In genomic region chr3:170869645-170870593, GRCh38 we compare ENCODE assay signal across 8 cellular contexts. TPM values are rescaled to one million over a fixed set of nuclear protein-coding genes. Genes with fewer than 3 reads are reported as not detected.
DNase-seq lines count a peak whose midpoint lies in the region; ATAC-seq lines count a peak whose summit lies in the region.

RPL22L1 (minus strand) TSS chr3:170870195; CDS start chr3:170870167, 28 bp downstream.

- intact Hi-C loops in T-helper 2 cell treated with Interferon-gamma antibody and Interleukin-4, amounts not matched to agents 100 ng/mL and 5 ng/mL, for 36 hours (cut with micrococcal nuclease), result loop anchor here (1.0 to 10.0 kb wide), 8 partner anchors 38 to 1880 kb away; partner anchors contain the start of genes ECT2, EIF5A2, MYNN and PHC3

- H3K27ac ChIP-seq in caudate nucleus (ENCODE audit: low read depth, low read length), result peak within 1 kb of the TSS; percentile 86

- DNase-seq in caudate nucleus (lab: John Stamatoyannopoulos, UW) (no peak), islet precursor cell (peak; percentile 98), NCI-H446 treated with DMSO at 0.1 percent for 48 hours (lab: John Stamatoyannopoulos, UW) (no peak), NCI-H1105 treated with DMSO at 0.1 percent for 48 hours (lab: John Stamatoyannopoulos, UW) (no peak)
- DNase-seq in stimulated activated CD4-positive, alpha-beta T cell treated with anti-CD3 and anti-CD28 coated beads, Interleukin-15, amount 100 ng/mL, for 48 hours (ENCODE audit: low read depth in 2 of 2), result peak; percentile 89 to 92

- peak; percentile 94 for ATAC-seq in GM18873 (IDR thresholded peaks at IDR 0.05; ENCODE audit: low FRiP score, unreplicated experiment)
- peak; percentile 99 for ATAC-seq in HG03108 (IDR thresholded peaks at IDR 0.05; ENCODE audit: unreplicated experiment)

RNA-seq across cellular contexts. Expression of gene RPL22L1, which starts in this region (rescaled TPM):
- total RNA-seq in T-helper 2 cell treated with Interferon-gamma antibody and Interleukin-4, amounts not matched to agents 100 ng/mL and 5 ng/mL, for 36 hours, result 70.1 and 79.5 TPM in 2 replicates

Comparison
In these comparisons a context has a peak if more than half of its experiments do, and no peak if none do; other contexts are left out.
1. DNase-seq: peak in islet precursor cell (single experiment) and stimulated activated CD4-positive, alpha-beta T cell treated with anti-CD3 and anti-CD28 coated beads, Interleukin-15, amount 100 ng/mL, for 48 hours (2 of 2); none in caudate nucleus (0 of 61), NCI-H446 treated with DMSO at 0.1 percent for 48 hours (single experiment) and NCI-H1105 treated with DMSO at 0.1 percent for 48 hours (single experiment).